Comparison of ENCODE assay signal across 12 cellular contexts in the genomic region with DNA sequence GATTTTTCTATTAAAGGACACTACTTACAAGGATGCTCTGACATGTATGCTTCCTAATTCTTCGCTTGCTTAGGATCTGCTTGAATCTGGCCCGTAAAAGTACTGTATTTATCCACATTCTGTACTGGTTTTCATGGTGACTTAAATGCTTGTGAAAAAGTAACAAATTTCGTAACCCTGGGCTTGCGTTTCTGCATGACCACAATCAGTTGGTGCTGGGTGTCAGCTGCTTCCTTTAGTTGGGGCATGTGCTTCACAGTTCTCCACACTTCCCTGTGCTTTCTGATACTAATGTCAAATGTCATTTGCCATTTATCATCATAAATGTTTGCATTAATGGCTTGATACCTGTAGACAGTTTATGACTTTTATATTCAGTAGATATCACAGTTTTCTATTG.
DNase-seq lines count a peak whose midpoint lies in the region; ATAC-seq and TF ChIP-seq lines count a peak whose summit lies in the region.
"Had no signal": no experiment of that assay in that cellular context is flagged by ENCODE, and none has a peak within 500 bp of the region (broad histone marks: within the 10 kb centered on the region; RNA-seq: fewer than 3 reads in every experiment).

No MANE protein-coding gene starts in this region.

- DNase-seq in GM12865 (ENCODE audit: low read depth) (peak; percentile 35), NAMALWA (ENCODE audit: low spot score) (peak; percentile 66), fibroblast of gingiva (ENCODE audit: low read depth) (peak; percentile 59), chondrocyte (ENCODE audit: low spot score) (no peak), glutamatergic neuron (no peak)
- DNase-seq in activated CD4-positive, alpha-beta memory T cell treated with anti-CD3 and anti-CD28 coated beads, Interleukin-2, amount 10 ng/mL, durations not matched to agents 7 days and 5 days: no peak
- DNase-seq: CD8-positive, alpha-beta T cell; heart left ventricle; NCI-H1436 treated with DMSO at 0.1 percent for 48 hours had no signal

- H3K27me3 Mint-ChIP-seq in chondrocyte (ENCODE audit: low read depth): no peaks in the 10 kb centered on the region
- H3K27me3 Mint-ChIP-seq in glutamatergic neuron (ENCODE audit: unreplicated experiment): no peaks in the 10 kb centered on the region
- no peaks in the 10 kb centered on the region for H3K27me3 Mint-ChIP-seq in activated CD4-positive, alpha-beta memory T cell treated with anti-CD3 and anti-CD28 coated beads, Interleukin-2, amount 10 ng/mL, durations not matched to agents 7 days and 5 days

- H3K36me3 Mint-ChIP-seq in chondrocyte (ENCODE audit: low read depth) (no peaks in the 10 kb centered on the region), glutamatergic neuron (ENCODE audit: unreplicated experiment) (no peaks in the 10 kb centered on the region)
- H3K36me3 Mint-ChIP-seq in activated CD4-positive, alpha-beta memory T cell treated with anti-CD3 and anti-CD28 coated beads, Interleukin-2, amount 10 ng/mL, durations not matched to agents 7 days and 5 days (ENCODE audit: low read depth): no peaks in the 10 kb centered on the region

- POLR2A ChIA-PET in activated CD4-positive, alpha-beta memory T cell treated with anti-CD3 and anti-CD28 coated beads, Interleukin-2, amount 10 ng/mL, durations not matched to agents 7 days and 5 days (lab: Charles Lee): no interaction called here

- H3K27ac Mint-ChIP-seq in chondrocyte (ENCODE audit: unreplicated experiment) (no peak overlapping the region), glutamatergic neuron (ENCODE audit: unreplicated experiment) (no peak overlapping the region)
- H3K27ac Mint-ChIP-seq in activated CD4-positive, alpha-beta memory T cell treated with anti-CD3 and anti-CD28 coated beads, Interleukin-2, amount 10 ng/mL, durations not matched to agents 7 days and 5 days: no peak overlapping the region
- H3K27ac Mint-ChIP-seq: CD8-positive, alpha-beta T cell had no signal

- no peaks in the 10 kb centered on the region for H3K4me1 Mint-ChIP-seq in chondrocyte (ENCODE audit: low read depth)
- no peaks in the 10 kb centered on the region for H3K4me1 Mint-ChIP-seq in glutamatergic neuron (ENCODE audit: low read depth, unreplicated experiment)
- no peaks in the 10 kb centered on the region for H3K4me1 Mint-ChIP-seq in activated CD4-positive, alpha-beta memory T cell treated with anti-CD3 and anti-CD28 coated beads, Interleukin-2, amount 10 ng/mL, durations not matched to agents 7 days and 5 days

- ATAC-seq in HG02884 (IDR thresholded peaks at IDR 0.05; ENCODE audit: unreplicated experiment) (peak; percentile 39), GM18861 (IDR thresholded peaks at IDR 0.05; ENCODE audit: unreplicated experiment) (no peak)
- ATAC-seq: CD8-positive, alpha-beta T cell had no signal

- no peak overlapping the region for H3K4me3 Mint-ChIP-seq in chondrocyte (ENCODE audit: unreplicated experiment)
- H3K4me3 Mint-ChIP-seq in glutamatergic neuron (ENCODE audit: unreplicated experiment): no peak overlapping the region
- H3K4me3 Mint-ChIP-seq in activated CD4-positive, alpha-beta memory T cell treated with anti-CD3 and anti-CD28 coated beads, Interleukin-2, amount 10 ng/mL, durations not matched to agents 7 days and 5 days: no peak overlapping the region
- H3K4me3 Mint-ChIP-seq: CD8-positive, alpha-beta T cell had no signal

- CTCF ChIA-PET in activated CD4-positive, alpha-beta memory T cell treated with anti-CD3 and anti-CD28 coated beads, Interleukin-2, amount 10 ng/mL, durations not matched to agents 7 days and 5 days (lab: Charles Lee): no interaction called here

- TF ChIP-seq CTCF in GM12865 (IDR thresholded peaks at IDR 0.05; ENCODE audit: insufficient read depth, low read depth, low read length, missing control alignments) (no peak), chondrocyte (IDR thresholded peaks at IDR 0.05) (no peak), glutamatergic neuron (IDR thresholded peaks at IDR 0.05; ENCODE audit: partially characterized antibody, unreplicated experiment) (no peak)

- H3K4me3 ChIP-seq in GM12865 (ENCODE audit: low read depth, low read length): no peak overlapping the region
- H3K4me3 ChIP-seq: heart left ventricle, SJSA1 had no signal

- no peaks in the 10 kb centered on the region for H3K9me3 Mint-ChIP-seq in chondrocyte (ENCODE audit: low read depth)
- no peaks in the 10 kb centered on the region for H3K9me3 Mint-ChIP-seq in glutamatergic neuron (ENCODE audit: unreplicated experiment)
- H3K9me3 Mint-ChIP-seq in activated CD4-positive, alpha-beta memory T cell treated with anti-CD3 and anti-CD28 coated beads, Interleukin-2, amount 10 ng/mL, durations not matched to agents 7 days and 5 days: no peaks in the 10 kb centered on the region

Comparison
In these comparisons a context has a peak if more than half of its experiments do, and no peak if none do; other contexts are left out.
1. DNase-seq: peak in GM12865 (single experiment), NAMALWA (single experiment) and fibroblast of gingiva (single experiment); none in chondrocyte (single experiment), glutamatergic neuron (single experiment) and activated CD4-positive, alpha-beta memory T cell treated with anti-CD3 and anti-CD28 coated beads, Interleukin-2, amount 10 ng/mL, durations not matched to agents 7 days and 5 days (single experiment).